2 cellular contexts compared by ENCODE assay signal in genomic region chr11:10580625-10581024, GRCh38.
TF ChIP-seq lines count a peak whose summit lies in the region.

No MANE protein-coding gene starts in this region.

TF ChIP-seq in IMR-90, 13 proteins besides CTCF, POLR2A, EP300 and RAD21:
- TF ChIP-seq USF2 (IDR thresholded peaks at IDR 0.05; ENCODE audit: low read depth, low read length) (no peak), BHLHE40 (IDR thresholded peaks at IDR 0.05; ENCODE audit: low read depth, low read length) (no peak), NFE2L2 (IDR thresholded peaks at IDR 0.05; ENCODE audit: low read depth, low read length) (no peak), MXI1 (IDR thresholded peaks at IDR 0.05; ENCODE audit: borderline replicate concordance, low read depth, low read length) (no peak), CHD1 (IDR thresholded peaks at IDR 0.05; ENCODE audit: low read depth, low read length) (no peak), SMC3 (IDR thresholded peaks at IDR 0.05; ENCODE audit: low read depth, low read length) (no peak), CEBPB (IDR thresholded peaks at IDR 0.05; ENCODE audit: low read depth, low read length) (no peak), MAZ (IDR thresholded peaks at IDR 0.05; ENCODE audit: borderline replicate concordance, low read depth, low read length) (no peak), RFX5 (IDR thresholded peaks at IDR 0.05; ENCODE audit: low read depth, low read length) (no peak), MAFK (IDR thresholded peaks at IDR 0.05; ENCODE audit: low read depth, low read length) (no peak), ELK1 (IDR thresholded peaks at IDR 0.05; ENCODE audit: borderline replicate concordance, low read depth, low read length) (no peak), FOS (IDR thresholded peaks at IDR 0.05; ENCODE audit: low read depth, low read length) (no peak), RCOR1 (IDR thresholded peaks at IDR 0.05; ENCODE audit: insufficient replicate concordance, low read length) (no peak)

TF ChIP-seq in HEK293T, 16 proteins besides CTCF, POLR2A, EP300 and RAD21 (continued from another document):
- TF ChIP-seq PKNOX1 (IDR thresholded peaks at IDR 0.05) = no peak
- TF ChIP-seq HDGF (IDR thresholded peaks at IDR 0.05; ENCODE audit: borderline replicate concordance) = no peak
- no peak for TF ChIP-seq ELF4 (IDR thresholded peaks at IDR 0.05)
- TF ChIP-seq ZNF384 (IDR thresholded peaks at IDR 0.05) = no peak
- TF ChIP-seq ARNT (IDR thresholded peaks at IDR 0.05) = no peak
- TF ChIP-seq SUZ12 (IDR thresholded peaks at IDR 0.05) = no peak
- no peak for TF ChIP-seq CTBP1 (IDR thresholded peaks at IDR 0.05; ENCODE audit: borderline replicate concordance)
- no peak for TF ChIP-seq SP1 (IDR thresholded peaks at IDR 0.05)
- no peak for TF ChIP-seq FOXA1 (IDR thresholded peaks at IDR 0.05)
- no peak for TF ChIP-seq BHLHE40 (IDR thresholded peaks at IDR 0.05; ENCODE audit: borderline replicate concordance)
